In genomic region chr11:57357827-57358226, GRCh38 we compare ENCODE assay signal across 28 cellular contexts. TPM values are rescaled to one million over a fixed set of nuclear protein-coding genes. Genes with fewer than 3 reads are reported as not detected.
DNase-seq lines count a peak whose midpoint lies in the region; ATAC-seq, FAIRE-seq and TF ChIP-seq lines count a peak whose summit lies in the region.
"Had no signal": no experiment of that assay in that cellular context is flagged by ENCODE, and none has a peak within 500 bp of the region (broad histone marks: within the 10 kb centered on the region; RNA-seq: fewer than 3 reads in every experiment).

No MANE protein-coding gene starts in this region.

- H3K9me3 Mint-ChIP-seq in activated T-cell treated with anti-CD3 and anti-CD28 coated beads, Interleukin-2, amount 50 U/mL, for 24 hours: no peaks in the 10 kb centered on the region
- H3K9me3 Mint-ChIP-seq: activated naive CD8-positive, alpha-beta T cell treated with anti-CD3 and anti-CD28 coated beads for 36 hours; activated T-helper 1 cell treated with anti-CD3 and anti-CD28 coated beads, Interleukin-12 subunit alpha, Interleukin-12 subunit beta, Interleukin-2, Interleukin-4 antibody, amounts not matched to agents 30 ng/mL and 10 ng/mL and 1 ng/mL, durations not matched to agents 14 hours and 24 hours and 36 hours; CD8-positive, alpha-beta memory T cell; nephron progenitor cell had no signal

- H3K27me3 Mint-ChIP-seq in activated T-cell treated with anti-CD3 and anti-CD28 coated beads, Interleukin-2, amount 50 U/mL, for 24 hours: peaks cover 10% of the 10 kb centered on the region

- H3K4me3 ChIP-seq in body of pancreas (no peak overlapping the region), keratinocyte (ENCODE audit: control insufficient read depth in 2 of 3, extremely low read depth in 1 of 3, insufficient read depth in 2 of 3, low read depth in 1 of 3, low read length in 3 of 3) (peak overlapping the region in 1 of 3 experiments; percentile 11), vagina (no peak overlapping the region), brain microvascular endothelial cell (ENCODE audit: low read depth, low read length) (no peak overlapping the region)
- H3K4me3 ChIP-seq: SJSA1, transverse colon had no signal

- H2AFZ ChIP-seq in keratinocyte (ENCODE audit: control insufficient read depth, low read length): peak overlapping the region; percentile 62

- dilution Hi-C loops in keratinocyte (cut with MboI; ENCODE audit: extremely low pct_ligation_motif_present, low sequenced_read_pairs): no loop called here

- FAIRE-seq in keratinocyte (lab: Jason Lieb, UNC): peak; percentile 69

- no peak for DNase-seq in left ventricle myocardium superior
- DNase-seq in cardiac septum (ENCODE audit: low spot score): no peak
- DNase-seq in body of pancreas: no peak
- no peak for DNase-seq in keratinocyte (ENCODE audit: low read depth, low spot score)
- DNase-seq in vagina (ENCODE audit: extremely low spot score in 2 of 2): no peak
- no peak for DNase-seq in NCI-H226
- DNase-seq in brain microvascular endothelial cell: no peak
- DNase-seq in activated T-cell treated with anti-CD3 and anti-CD28 coated beads, Interleukin-2, amount 50 U/mL, for 24 hours: no peak
- DNase-seq: activated CD8-positive, alpha-beta memory T cell treated with anti-CD3 and anti-CD28 coated beads for 24 hours; activated naive CD8-positive, alpha-beta T cell treated with anti-CD3 and anti-CD28 coated beads for 36 hours; CD8-positive, alpha-beta memory T cell; head of caudate nucleus; islet precursor cell; KBM-7; mesendoderm; NCI-H1092; NCI-H2081 treated with DMSO at 0.1 percent for 48 hours; NCI-H510A treated with DMSO at 0.1 percent for 48 hours; nephron progenitor cell; transverse colon had no signal

- ATAC-seq in left ventricle myocardium superior: peak; percentile 18
- no peak for ATAC-seq in body of pancreas
- ATAC-seq: activated CD4-positive, CD25-positive, alpha-beta regulatory T cell treated with anti-CD3 and anti-CD28 coated beads, Interleukin-2, amount 50 U/mL, for 24 hours; HCT116; stimulated activated memory B cell treated with anti-CD40 and anti-IgM and Interleukin-4, amounts not matched to agents 10 μg/mL and 1 μg/mL and 100 μg/mL, for 72 hours had no signal

- H3K9me3 ChIP-seq in body of pancreas (no peaks in the 10 kb centered on the region), keratinocyte (ENCODE audit: control insufficient read depth, low read depth, low read length) (no peaks in the 10 kb centered on the region), vagina (no peaks in the 10 kb centered on the region)
- H3K9me3 ChIP-seq: SJSA1, transverse colon had no signal

- H3K36me3 Mint-ChIP-seq in activated T-cell treated with anti-CD3 and anti-CD28 coated beads, Interleukin-2, amount 50 U/mL, for 24 hours (ENCODE audit: low read depth): no peaks in the 10 kb centered on the region
- H3K36me3 Mint-ChIP-seq: activated naive CD8-positive, alpha-beta T cell treated with anti-CD3 and anti-CD28 coated beads for 36 hours; stimulated activated memory B cell treated with anti-CD40 and anti-IgM and Interleukin-4, amounts not matched to agents 10 μg/mL and 1 μg/mL and 100 μg/mL, for 72 hours had no signal

- H3K27ac ChIP-seq in body of pancreas (peak overlapping the region; percentile 36 to 77 (median 54)), keratinocyte (ENCODE audit: control insufficient read depth, insufficient read depth, low read length) (peak overlapping the region; percentile 22), vagina (peak overlapping the region; percentile 33), brain microvascular endothelial cell (no peak overlapping the region)
- H3K27ac ChIP-seq: epithelial cell of prostate, SJSA1 had no signal

- H3K9me1 ChIP-seq in keratinocyte (ENCODE audit: control insufficient read depth, extremely low read depth, insufficient read depth, low read length): no peaks in the 10 kb centered on the region

- H3K4me1 ChIP-seq in body of pancreas (peaks cover 38% of the 10 kb centered on the region), keratinocyte (ENCODE audit: control insufficient read depth, extremely low read depth, insufficient read depth, low read length) (peaks cover 21% of the 10 kb centered on the region), vagina (peaks cover 18% of the 10 kb centered on the region)
- H3K4me1 ChIP-seq: SJSA1 had no signal

- no peaks in the 10 kb centered on the region for H3K79me2 ChIP-seq in keratinocyte (ENCODE audit: control insufficient read depth, insufficient read depth, low read length)

- in situ Hi-C loops in brain microvascular endothelial cell (cut with HindIII; ENCODE audit: low pct_ligation_motif_present, low sequenced_read_pairs): no loop called here

- H4K20me1 ChIP-seq in keratinocyte (ENCODE audit: control insufficient read depth, extremely low read depth, insufficient read depth, low read length): no peaks in the 10 kb centered on the region

- H3K9ac ChIP-seq in keratinocyte (ENCODE audit: control insufficient read depth, extremely low read depth, insufficient read depth, low read length): peak overlapping the region; percentile 8

- H3K27ac Mint-ChIP-seq in activated T-cell treated with anti-CD3 and anti-CD28 coated beads, Interleukin-2, amount 50 U/mL, for 24 hours: no peak overlapping the region
- H3K27ac Mint-ChIP-seq: activated naive CD8-positive, alpha-beta T cell treated with anti-CD3 and anti-CD28 coated beads for 36 hours; activated T-helper 1 cell treated with anti-CD3 and anti-CD28 coated beads, Interleukin-12 subunit alpha, Interleukin-12 subunit beta, Interleukin-2, Interleukin-4 antibody, amounts not matched to agents 30 ng/mL and 10 ng/mL and 1 ng/mL, durations not matched to agents 14 hours and 24 hours and 36 hours; CD8-positive, alpha-beta memory T cell; nephron progenitor cell; stimulated activated memory B cell treated with anti-CD40 and anti-IgM and Interleukin-4, amounts not matched to agents 10 μg/mL and 1 μg/mL and 100 μg/mL, for 72 hours had no signal

- H3K36me3 ChIP-seq in body of pancreas (replicated peaks in 1 of 2; ENCODE audit: insufficient read depth in 1 of 2, low read depth in 2 of 2) (no peaks in the 10 kb centered on the region), keratinocyte (ENCODE audit: control insufficient read depth in 2 of 2, extremely low read depth in 1 of 2, insufficient read depth in 2 of 2, low read length in 2 of 2) (no peaks in the 10 kb centered on the region), vagina (no peaks in the 10 kb centered on the region), brain microvascular endothelial cell (replicated peaks) (no peaks in the 10 kb centered on the region)
- H3K36me3 ChIP-seq: SJSA1, transverse colon had no signal

- peak overlapping the region; percentile 65 for H3K4me2 ChIP-seq in keratinocyte (ENCODE audit: control insufficient read depth, extremely low read depth, insufficient read depth, low read depth, low read length)

- TF ChIP-seq POLR2A in body of pancreas (IDR thresholded peaks at IDR 0.05) (no peak), vagina (IDR thresholded peaks at IDR 0.05) (no peak)

- no peak for TF ChIP-seq CTCF in body of pancreas (IDR thresholded peaks at IDR 0.05)
- no peak for TF ChIP-seq CTCF in keratinocyte (optimal IDR thresholded peaks at IDR 0.05 in 1 of 3, IDR thresholded peaks at IDR 0.05 in 1 of 3, conservative IDR thresholded peaks at IDR 0.05 in 1 of 3; ENCODE audit: extremely low read depth in 1 of 3, insufficient read depth in 2 of 3, low read length in 3 of 3)
- no peak for TF ChIP-seq CTCF in vagina (IDR thresholded peaks at IDR 0.05)
- TF ChIP-seq CTCF in brain microvascular endothelial cell (IDR thresholded peaks at IDR 0.05; ENCODE audit: low read depth, low read length, missing control alignments): no peak

- intact Hi-C loops in left ventricle myocardium superior (cut with micrococcal nuclease) (no loop called here), cardiac septum (cut with DNase I) (loop anchor here (10.0 kb wide), 1 partner anchor 513 kb away; no protein-coding TSS in a partner anchor), body of pancreas (cut with DNase I) (loop anchor here (10.0 kb wide), 1 partner anchor 287 kb away; the partner anchor contains the start of gene YPEL4), vagina (cut with DNase I) (no loop called here)

- WGBS in body of pancreas, 2 donors: 48 to 51% methylated on average over 6 of the region's 6 CpGs

- H3K27me3 ChIP-seq in body of pancreas (no peaks in the 10 kb centered on the region), keratinocyte (ENCODE audit: control insufficient read depth, extremely low read depth, insufficient read depth, low read length) (no peaks in the 10 kb centered on the region), vagina (no peaks in the 10 kb centered on the region), brain microvascular endothelial cell (replicated peaks) (no peaks in the 10 kb centered on the region)
- H3K27me3 ChIP-seq: transverse colon had no signal

- no peaks in the 10 kb centered on the region for H3K4me1 Mint-ChIP-seq in activated T-cell treated with anti-CD3 and anti-CD28 coated beads, Interleukin-2, amount 50 U/mL, for 24 hours (ENCODE audit: low read depth)
- H3K4me1 Mint-ChIP-seq: CD8-positive, alpha-beta memory T cell; stimulated activated memory B cell treated with anti-CD40 and anti-IgM and Interleukin-4, amounts not matched to agents 10 μg/mL and 1 μg/mL and 100 μg/mL, for 72 hours had no signal

- no peak overlapping the region for H3K4me3 Mint-ChIP-seq in activated T-cell treated with anti-CD3 and anti-CD28 coated beads, Interleukin-2, amount 50 U/mL, for 24 hours
- H3K4me3 Mint-ChIP-seq: activated naive CD8-positive, alpha-beta T cell treated with anti-CD3 and anti-CD28 coated beads for 36 hours; activated T-helper 1 cell treated with anti-CD3 and anti-CD28 coated beads, Interleukin-12 subunit alpha, Interleukin-12 subunit beta, Interleukin-2, Interleukin-4 antibody, amounts not matched to agents 30 ng/mL and 10 ng/mL and 1 ng/mL, durations not matched to agents 14 hours and 24 hours and 36 hours; CD8-positive, alpha-beta memory T cell; nephron progenitor cell; stimulated activated memory B cell treated with anti-CD40 and anti-IgM and Interleukin-4, amounts not matched to agents 10 μg/mL and 1 μg/mL and 100 μg/mL, for 72 hours had no signal

RNA-seq across cellular contexts. Expression of gene P2RX3, which starts 19.7 kb away (rescaled TPM):
- total RNA-seq in left ventricle myocardium superior (4.5 TPM), cardiac septum (0.48 TPM), body of pancreas (not detected), vagina (not detected)
- not detected in 3 replicates for polyA plus RNA-seq in keratinocyte
- not detected for polyA plus RNA-seq in keratinocyte (2011; ENCODE audit: low read depth)
- polyA plus RNA-seq in keratinocyte (2011; cell fraction: cytosol; rRNA removed): not detected in 2 replicates
- not detected in 2 replicates for polyA plus RNA-seq in keratinocyte (2011; cell fraction: nucleus; rRNA removed)
- not detected in 2 replicates for polyA plus RNA-seq in keratinocyte (2012; ENCODE audit: low replicate concordance)
- polyA minus RNA-seq in keratinocyte: not detected in 3 replicates
- polyA minus RNA-seq in keratinocyte (2011; cell fraction: cytosol; rRNA and poly(A)+ RNA removed): not detected
- not detected in 2 replicates for polyA minus RNA-seq in keratinocyte (2011; cell fraction: nucleus; rRNA and poly(A)+ RNA removed)
- total RNA-seq: activated naive CD8-positive, alpha-beta T cell treated with anti-CD3 and anti-CD28 coated beads for 36 hours; activated T-helper 1 cell treated with anti-CD3 and anti-CD28 coated beads, Interleukin-12 subunit alpha, Interleukin-12 subunit beta, Interleukin-2, Interleukin-4 antibody, amounts not matched to agents 30 ng/mL and 10 ng/mL and 1 ng/mL, durations not matched to agents 14 hours and 24 hours and 36 hours; CD8-positive, alpha-beta memory T cell; dermis microvascular lymphatic vessel endothelial cell; SJSA1; T-helper 2 cell treated with Interferon-gamma antibody and Interleukin-4, amounts not matched to agents 100 ng/mL and 5 ng/mL, for 36 hours; transverse colon had no signal
- polyA plus RNA-seq: CD8-positive, alpha-beta memory T cell had no signal

RNA-seq across cellular contexts. Expression of gene SSRP1, which starts 22.1 kb away (rescaled TPM):
- total RNA-seq in left ventricle myocardium superior: 38.4 TPM
- 35.4 TPM for total RNA-seq in cardiac septum
- total RNA-seq in body of pancreas: 10 to 100 TPM; 44.2 to 51.9 TPM
- 64.3 to 139 TPM (median 115 TPM) in 3 replicates for polyA plus RNA-seq in keratinocyte
- 80.2 TPM for polyA plus RNA-seq in keratinocyte (2011; ENCODE audit: low read depth)
- polyA plus RNA-seq in keratinocyte (2011; cell fraction: cytosol; rRNA removed): 97.3 and 122 TPM in 2 replicates
- polyA plus RNA-seq in keratinocyte (2011; cell fraction: nucleus; rRNA removed): 74.8 and 78.5 TPM in 2 replicates
- 65.8 and 117 TPM in 2 replicates for polyA plus RNA-seq in keratinocyte (2012; ENCODE audit: low replicate concordance)
- 102 to 159 TPM (median 129 TPM) in 3 replicates for polyA minus RNA-seq in keratinocyte
- 56.2 TPM for polyA minus RNA-seq in keratinocyte (2011; cell fraction: cytosol; rRNA and poly(A)+ RNA removed)
- polyA minus RNA-seq in keratinocyte (2011; cell fraction: nucleus; rRNA and poly(A)+ RNA removed): 19.4 and 27.7 TPM in 2 replicates
- 85.4 TPM for total RNA-seq in vagina

RNA-seq across cellular contexts. Expression of gene PRG3, which starts 23.1 kb away (rescaled TPM):
- not detected for total RNA-seq in left ventricle myocardium superior
- total RNA-seq in cardiac septum: not detected
- total RNA-seq in body of pancreas: not detected
- not detected in 3 replicates for polyA plus RNA-seq in keratinocyte
- polyA plus RNA-seq in keratinocyte (2011; ENCODE audit: low read depth): not detected
- not detected in 2 replicates for polyA plus RNA-seq in keratinocyte (2011; cell fraction: cytosol; rRNA removed)
- not detected in 2 replicates for polyA plus RNA-seq in keratinocyte (2011; cell fraction: nucleus; rRNA removed)
- polyA plus RNA-seq in keratinocyte (2012; ENCODE audit: low replicate concordance): not detected in 2 replicates
- polyA minus RNA-seq in keratinocyte: not detected in 3 replicates
- polyA minus RNA-seq in keratinocyte (2011; cell fraction: cytosol; rRNA and poly(A)+ RNA removed): not detected
- polyA minus RNA-seq in keratinocyte (2011; cell fraction: nucleus; rRNA and poly(A)+ RNA removed): not detected in 2 replicates
- total RNA-seq in vagina: not detected
- total RNA-seq: activated naive CD8-positive, alpha-beta T cell treated with anti-CD3 and anti-CD28 coated beads for 36 hours; activated T-helper 1 cell treated with anti-CD3 and anti-CD28 coated beads, Interleukin-12 subunit alpha, Interleukin-12 subunit beta, Interleukin-2, Interleukin-4 antibody, amounts not matched to agents 30 ng/mL and 10 ng/mL and 1 ng/mL, durations not matched to agents 14 hours and 24 hours and 36 hours; CD8-positive, alpha-beta memory T cell; dermis microvascular lymphatic vessel endothelial cell; SJSA1; T-helper 2 cell treated with Interferon-gamma antibody and Interleukin-4, amounts not matched to agents 100 ng/mL and 5 ng/mL, for 36 hours; transverse colon had no signal
- polyA plus RNA-seq: CD8-positive, alpha-beta memory T cell had no signal

RNA-seq across cellular contexts. Expression of gene PRG2, which starts 32.6 kb away (rescaled TPM):
- not detected for total RNA-seq in left ventricle myocardium superior
- not detected for total RNA-seq in cardiac septum
- not detected for total RNA-seq in body of pancreas
- polyA plus RNA-seq in keratinocyte: 0.09 TPM in 1 of 3 replicates, not detected in the others
- not detected for polyA plus RNA-seq in keratinocyte (2011; ENCODE audit: low read depth)
- not detected in 2 replicates for polyA plus RNA-seq in keratinocyte (2011; cell fraction: cytosol; rRNA removed)
- 0.24 and 0.41 TPM in 2 replicates for polyA plus RNA-seq in keratinocyte (2011; cell fraction: nucleus; rRNA removed)
- not detected in 2 replicates for polyA plus RNA-seq in keratinocyte (2012; ENCODE audit: low replicate concordance)
- polyA minus RNA-seq in keratinocyte: not detected in 3 replicates
- polyA minus RNA-seq in keratinocyte (2011; cell fraction: cytosol; rRNA and poly(A)+ RNA removed): not detected
- not detected in 2 replicates for polyA minus RNA-seq in keratinocyte (2011; cell fraction: nucleus; rRNA and poly(A)+ RNA removed)
- not detected for total RNA-seq in vagina
- total RNA-seq: activated T-helper 1 cell treated with anti-CD3 and anti-CD28 coated beads, Interleukin-12 subunit alpha, Interleukin-12 subunit beta, Interleukin-2, Interleukin-4 antibody, amounts not matched to agents 30 ng/mL and 10 ng/mL and 1 ng/mL, durations not matched to agents 14 hours and 24 hours and 36 hours; SJSA1; transverse colon had no signal
- polyA plus RNA-seq: CD8-positive, alpha-beta memory T cell had no signal

RNA-seq across cellular contexts. Expression of gene TNKS1BP1, which starts 33.1 kb away (rescaled TPM):
- total RNA-seq in left ventricle myocardium superior: 44.4 TPM
- 36.2 TPM for total RNA-seq in cardiac septum
- 100 to 1,000 TPM in 1 of 2 donors, 10 to 100 TPM in 1; 83.5 to 115 TPM for total RNA-seq in body of pancreas
- 88.3 to 107 TPM (median 94.3 TPM) in 3 replicates for polyA plus RNA-seq in keratinocyte
- 155 TPM for polyA plus RNA-seq in keratinocyte (2011; ENCODE audit: low read depth)
- polyA plus RNA-seq in keratinocyte (2011; cell fraction: cytosol; rRNA removed): 73.8 and 93.4 TPM in 2 replicates
- polyA plus RNA-seq in keratinocyte (2011; cell fraction: nucleus; rRNA removed): 419 and 507 TPM in 2 replicates
- 200 and 415 TPM in 2 replicates for polyA plus RNA-seq in keratinocyte (2012; ENCODE audit: low replicate concordance)
- polyA minus RNA-seq in keratinocyte: 196 to 291 TPM (median 228 TPM) in 3 replicates
- polyA minus RNA-seq in keratinocyte (2011; cell fraction: cytosol; rRNA and poly(A)+ RNA removed): 155 TPM
- polyA minus RNA-seq in keratinocyte (2011; cell fraction: nucleus; rRNA and poly(A)+ RNA removed): 200 and 236 TPM in 2 replicates
- total RNA-seq in vagina: 159 TPM

Comparison
In these comparisons a context has a peak if more than half of its experiments do, and no peak if none do; other contexts are left out.
1. intact Hi-C loops: an anchor here in cardiac septum (10.0 kb wide) and body of pancreas (10.0 kb wide); none called in left ventricle myocardium superior and vagina.